ENCODE assay signal across 22 cellular contexts in the genomic region with DNA sequence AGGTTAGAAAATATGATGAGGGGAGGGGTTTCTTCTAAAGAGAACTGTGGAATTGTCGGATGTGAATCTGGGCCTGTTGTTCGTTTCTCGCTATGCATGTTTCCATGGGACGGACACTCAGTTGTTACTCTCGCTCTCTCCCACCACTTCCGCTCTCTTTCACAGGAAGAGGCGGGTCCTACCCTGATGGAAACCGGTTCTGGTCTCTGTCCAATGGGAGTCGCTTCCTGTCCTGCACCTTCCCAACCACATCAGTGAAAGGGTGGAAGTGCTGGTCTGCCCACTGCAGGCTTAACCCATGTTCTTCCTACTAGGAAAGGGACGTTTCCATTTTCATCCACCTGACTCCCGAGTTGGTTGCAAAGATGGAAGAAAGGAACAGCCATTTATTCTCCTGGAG.
DNase-seq lines count a peak whose midpoint lies in the region; ATAC-seq, FAIRE-seq and TF ChIP-seq lines count a peak whose summit lies in the region.
"Had no signal": no experiment of that assay in that cellular context is flagged by ENCODE, and none has a peak within 500 bp of the region (broad histone marks: within the 10 kb centered on the region; RNA-seq: fewer than 3 reads in every experiment).

No MANE protein-coding gene starts in this region.

- peak; percentile 24 to 66 (median 43) for ATAC-seq in right lobe of liver
- no peak for ATAC-seq in HepG2
- ATAC-seq in esophagus mucosa: peak; percentile 51
- no peak for ATAC-seq in HG03442 (IDR thresholded peaks at IDR 0.05; ENCODE audit: unreplicated experiment)
- ATAC-seq in pancreas: no peak

- H3K27me3 ChIP-seq in right lobe of liver (no peaks in the 10 kb centered on the region), HepG2 (ENCODE audit: control insufficient read depth in 1 of 2, insufficient read depth in 2 of 2, low read length in 2 of 2) (peaks cover 0 to 12% of the 10 kb centered on the region in 2 experiments; a peak in 3 of 5 replicates), mononuclear cell (ENCODE audit: insufficient read depth, low read length) (no peaks in the 10 kb centered on the region), pancreas (peaks cover 0 to 4% (median 0%) of the 10 kb centered on the region in 4 donors), endodermal cell (ENCODE audit: control insufficient read depth, insufficient read depth, low read length, poor library complexity, severe bottlenecking) (no peaks in the 10 kb centered on the region)
- H3K27me3 ChIP-seq: colonic mucosa, Peyer's patch, uterus had no signal

- no peak overlapping the region for H3K4me3 Mint-ChIP-seq in endodermal cell
- H3K4me3 Mint-ChIP-seq: IgD-negative memory B cell, mesothelial cell of epicardium had no signal

- H3K36me3 Mint-ChIP-seq in endodermal cell (ENCODE audit: low read depth): no peaks in the 10 kb centered on the region
- H3K36me3 Mint-ChIP-seq: IgD-negative memory B cell had no signal

- H3K4me2 ChIP-seq in HepG2 (ENCODE audit: low read depth, low read length): no peak overlapping the region
- H3K4me2 ChIP-seq: smooth muscle cell had no signal

- POLR2A ChIA-PET in HepG2 (lab: Yijun Ruan, JAX): no interaction called here

- H3K27ac ChIP-seq in right lobe of liver (no peak overlapping the region), HepG2 (ENCODE audit: extremely low read length, insufficient read depth, low read length) (no peak overlapping the region), pancreas (no peak overlapping the region), endodermal cell (ENCODE audit: low read depth, low read length) (no peak overlapping the region)
- H3K27ac ChIP-seq: colonic mucosa had no signal

- H3K36me3 ChIP-seq in right lobe of liver: no peaks in the 10 kb centered on the region
- H3K36me3 ChIP-seq in HepG2 (replicated peaks in 1 of 2; ENCODE audit: control insufficient read depth in 1 of 2, insufficient read depth in 2 of 2, low read length in 2 of 2): no peaks in the 10 kb centered on the region
- no peaks in the 10 kb centered on the region for H3K36me3 ChIP-seq in pancreas
- no peaks in the 10 kb centered on the region for H3K36me3 ChIP-seq in endodermal cell (ENCODE audit: control insufficient read depth, insufficient read depth, low read length)
- H3K36me3 ChIP-seq: colonic mucosa, Peyer's patch, uterus had no signal

- TF ChIP-seq CTCF in right lobe of liver (IDR thresholded peaks at IDR 0.05): no peak
- no peak for TF ChIP-seq CTCF in HepG2 (CRISPR knock-in tag; IDR thresholded peaks at IDR 0.05)
- no peak for TF ChIP-seq CTCF in pancreas (IDR thresholded peaks at IDR 0.05)
- no peak for TF ChIP-seq CTCF in endodermal cell (conservative IDR thresholded peaks at IDR 0.05)

- no peaks in the 10 kb centered on the region for H3K79me2 ChIP-seq in HepG2 (ENCODE audit: insufficient read depth, low read length)

- no peak for TF ChIP-seq RAD21 in HepG2 (CRISPR knock-in tag; IDR thresholded peaks at IDR 0.05)

- no peak overlapping the region for H3K27ac Mint-ChIP-seq in endodermal cell
- H3K27ac Mint-ChIP-seq: IgD-negative memory B cell, mesothelial cell of epicardium had no signal

- H3K9me3 ChIP-seq in right lobe of liver (no peaks in the 10 kb centered on the region), HepG2 (ENCODE audit: low read length) (no peaks in the 10 kb centered on the region), mononuclear cell (ENCODE audit: low read depth, low read length) (peaks cover 9% of the 10 kb centered on the region), pancreas (no peaks in the 10 kb centered on the region), endodermal cell (ENCODE audit: control insufficient read depth, low read length) (peaks cover 27% of the 10 kb centered on the region)
- H3K9me3 ChIP-seq: colonic mucosa, Peyer's patch, uterus had no signal

- no peak overlapping the region for H3K4me3 ChIP-seq in right lobe of liver
- no peak overlapping the region for H3K4me3 ChIP-seq in HepG2 (replicated peaks in 1 of 3; ENCODE audit: insufficient read depth in 1 of 3, low read depth in 2 of 3, low read length in 3 of 3)
- H3K4me3 ChIP-seq in mononuclear cell (ENCODE audit: low read length): peak overlapping the region; percentile 37
- no peak overlapping the region for H3K4me3 ChIP-seq in pancreas
- H3K4me3 ChIP-seq in endodermal cell (ENCODE audit: low read length): no peak overlapping the region
- H3K4me3 ChIP-seq: colonic mucosa, Peyer's patch, smooth muscle cell, uterus had no signal

- H4K20me1 ChIP-seq in HepG2 (ENCODE audit: insufficient read depth, low read length): no peaks in the 10 kb centered on the region

- in situ Hi-C loops in HepG2 (cut with HindIII; ENCODE audit: extremely low pct_ligation_motif_present, low pct_unique_long_range_greater_than_20kb): no loop called here

- H3K9me3 Mint-ChIP-seq in endodermal cell: peaks cover 27% of the 10 kb centered on the region

- no peaks in the 10 kb centered on the region for H3K27me3 Mint-ChIP-seq in endodermal cell (ENCODE audit: insufficient read depth)

- TF ChIP-seq POLR2A in right lobe of liver (IDR thresholded peaks at IDR 0.05) (no peak), HepG2 (IDR thresholded peaks at IDR 0.05; ENCODE audit: insufficient read depth in 1 of 2, low read depth in 2 of 2, low read length in 2 of 2) (no peak)

- TF ChIP-seq EP300 in HepG2 (IDR thresholded peaks at IDR 0.05; ENCODE audit: low read depth in 2 of 2, low read length in 2 of 2) (no peak), HepG2 (CRISPR knock-in tag; IDR thresholded peaks at IDR 0.05; ENCODE audit: borderline replicate concordance) (no peak)

- WGBS in right lobe of liver (ENCODE audit: insufficient coverage, low coverage, low lambda C conversion rate, missing lambda C conversion rate): 50% methylated on average over 6 of the region's 11 CpGs
- 20% methylated on average over 10 of the region's 11 CpGs for WGBS in HepG2 (ENCODE audit: low lambda C conversion rate)
- 73 to 81% methylated on average over 11 of the region's 11 CpGs for WGBS in pancreas, 2 donors
- WGBS in endodermal cell (ENCODE audit: insufficient coverage in 1 of 2, insufficient read length in 1 of 2), 2 experiments: 93 to 98% methylated on average over 6 to 11 of the region's 11 CpGs

- DNase-seq in right lobe of liver (no peak), HepG2 (ENCODE audit: low spot score) (no peak), 8988T (no peak), pancreas (no peak), endodermal cell (no peak)
- DNase-seq: ACHN; activated gamma-delta T cell treated with Interleukin-2 at 50 U/mL for 16 hours; colonic mucosa; COR-L47; NCI-H1092 treated with DMSO at 0.1 percent for 48 hours; NCI-H774; Peyer's patch; posterior cingulate gyrus; stimulated activated naive CD4-positive, alpha-beta T cell had no signal

- FAIRE-seq in HepG2 (lab: Jason Lieb, UNC) (no peak), pancreas (lab: Jason Lieb, UNC) (no peak)
- FAIRE-seq: GM12892 had no signal

- CTCF ChIA-PET in HepG2 (lab: Yijun Ruan, JAX; ENCODE audit: low intra/inter-chr PET ratio, low total read pairs): no interaction called here

- H3K9ac ChIP-seq in HepG2 (ENCODE audit: insufficient read depth, low read depth, low read length) (no peak overlapping the region), endodermal cell (ENCODE audit: extremely low read depth, low read length, poor library complexity, severe bottlenecking) (no peak overlapping the region)

- no peaks in the 10 kb centered on the region for H3K4me1 ChIP-seq in right lobe of liver
- no peaks in the 10 kb centered on the region for H3K4me1 ChIP-seq in HepG2 (ENCODE audit: insufficient read depth, low read length)
- H3K4me1 ChIP-seq in mononuclear cell (ENCODE audit: insufficient read depth, low read length): peaks cover 9% of the 10 kb centered on the region
- no peaks in the 10 kb centered on the region for H3K4me1 ChIP-seq in pancreas
- H3K4me1 ChIP-seq in endodermal cell (ENCODE audit: control insufficient read depth, insufficient read depth, low read length): no peaks in the 10 kb centered on the region
- H3K4me1 ChIP-seq: colonic mucosa, Peyer's patch, uterus had no signal

- no TSS peak for BruUV-seq in HepG2 (replicated peaks; lab: Mats Ljungman, UMichigan)

- no peak overlapping the region for H2AFZ ChIP-seq in HepG2 (ENCODE audit: low read length)

- H3K4me1 Mint-ChIP-seq in endodermal cell: no peaks in the 10 kb centered on the region
- H3K4me1 Mint-ChIP-seq: IgD-negative memory B cell had no signal

- intact Hi-C loops in right lobe of liver (cut with DNase I) (no loop called here), HepG2 (cut with micrococcal nuclease; ENCODE audit: unreplicated experiment) (no loop called here), pancreas (cut with DNase I) (loop anchor here in 1 of 3 donors (10.0 kb wide), 1 partner anchor 769 kb away; no protein-coding TSS in a partner anchor)

TF ChIP-seq in HepG2, 621 proteins besides CTCF, POLR2A, EP300 and RAD21:
- TF ChIP-seq RCOR2 (CRISPR knock-in tag; IDR thresholded peaks at IDR 0.05): no peak
- TF ChIP-seq ZNF263 (CRISPR knock-in tag; IDR thresholded peaks at IDR 0.05): no peak
- no peak for TF ChIP-seq NPAS2 (CRISPR knock-in tag; IDR thresholded peaks at IDR 0.05; ENCODE audit: borderline replicate concordance)

Comparison
In these comparisons a context has a peak if more than half of its experiments do, and no peak if none do; other contexts are left out.
1. ATAC-seq: peak in right lobe of liver (4 of 4) and esophagus mucosa (single experiment); none in HepG2 (single experiment), HG03442 (single experiment) and pancreas (0 of 4).